19 cellular contexts compared by ENCODE assay signal in the genomic region with DNA sequence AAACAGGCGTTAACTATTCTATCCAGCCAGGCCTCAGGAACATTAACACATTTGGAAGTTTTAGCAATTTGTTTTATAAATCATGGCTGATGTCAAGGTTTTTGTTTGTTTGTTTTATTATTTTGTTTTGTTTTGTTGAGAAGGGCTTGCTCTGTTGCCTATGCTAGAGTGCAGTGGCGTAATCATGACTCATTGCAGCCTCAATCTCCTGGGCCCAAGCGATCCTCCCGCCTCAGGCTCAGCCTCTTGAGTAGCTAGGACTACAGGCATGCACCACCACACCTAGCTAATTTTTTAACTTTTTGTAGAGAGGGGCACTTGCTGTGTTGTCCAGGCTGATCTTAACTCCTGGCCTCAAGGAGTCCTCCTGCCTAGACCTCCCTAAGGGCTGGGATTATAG. TPM values are rescaled to one million over a fixed set of nuclear protein-coding genes. Genes with fewer than 3 reads are reported as not detected.
A peak's percentile ranks its signal among the peaks of the same experiment; 100 is the strongest.
DNase-seq lines count a peak whose midpoint lies in the region; ATAC-seq and TF ChIP-seq lines count a peak whose summit lies in the region.
"Had no signal": no experiment of that assay in that cellular context is flagged by ENCODE, and none has a peak within 500 bp of the region (broad histone marks: within the 10 kb centered on the region; RNA-seq: fewer than 3 reads in every experiment).

No MANE protein-coding gene starts in this region.

- H3K9me3 ChIP-seq in breast epithelium (no peaks in the 10 kb centered on the region), adipocyte (ENCODE audit: control insufficient read depth, low read length) (no peaks in the 10 kb centered on the region)
- H3K9me3 ChIP-seq: heart right ventricle, ovary, upper lobe of right lung had no signal

- CTCF ChIA-PET in MCF 10A (lab: Yijun Ruan, JAX) (no interaction called here), GM10248 (lab: Yijun Ruan, JAX) (interaction anchor here (1.0 kb wide), 1 partner anchor 11 kb away, joined by 3 read pairs; no protein-coding TSS in a partner anchor)

- H3K27ac Mint-ChIP-seq in MCF 10A (ENCODE audit: low read depth, unreplicated experiment), result no peak overlapping the region
- H3K27ac Mint-ChIP-seq: activated T-cell treated with anti-CD3 and anti-CD28 coated beads, Interleukin-2, amount 50 U/mL, for 72 hours; stimulated activated naive B cell treated with anti-CD40 and anti-IgM and Interleukin-4, amounts not matched to agents 10 μg/mL and 1 μg/mL and 100 μg/mL, for 72 hours had no signal

- no peak overlapping the region for H3K9ac ChIP-seq in adipocyte (ENCODE audit: low read length)

- no peak overlapping the region for H3K4me3 Mint-ChIP-seq in MCF 10A (ENCODE audit: unreplicated experiment)
- H3K4me3 Mint-ChIP-seq: activated T-cell treated with anti-CD3 and anti-CD28 coated beads, Interleukin-2, amount 50 U/mL, for 72 hours; stimulated activated naive B cell treated with anti-CD40 and anti-IgM and Interleukin-4, amounts not matched to agents 10 μg/mL and 1 μg/mL and 100 μg/mL, for 72 hours had no signal

- TF ChIP-seq CTCF in MCF 10A (IDR thresholded peaks at IDR 0.05; ENCODE audit: unreplicated experiment) (no peak), breast epithelium (IDR thresholded peaks at IDR 0.05) (no peak), foreskin keratinocyte (conservative IDR thresholded peaks at IDR 0.05) (no peak), GM10248 (IDR thresholded peaks at IDR 0.05; ENCODE audit: control extremely low read depth, extremely low read depth, low read depth, missing control alignments) (no peak)

- peak; percentile 79 for DNase-seq in MCF 10A (ENCODE audit: unreplicated experiment)
- DNase-seq in breast epithelium (ENCODE audit: low spot score in 2 of 2), result no peak
- DNase-seq in adipocyte (ENCODE audit: low read depth), result peak; percentile 12
- DNase-seq in foreskin keratinocyte, result peak; percentile 23 to 66
- no peak for DNase-seq in GM10248 (ENCODE audit: extremely low spot score)
- no peak for DNase-seq in NCI-H187 treated with DMSO at 0.1 percent for 48 hours (lab: John Stamatoyannopoulos, UW)
- no peak for DNase-seq in putamen (ENCODE audit: low spot score)
- DNase-seq in posterior vena cava (ENCODE audit: low spot score), result no peak
- DNase-seq: activated CD4-positive, alpha-beta T cell treated with anti-CD3 and anti-CD28 coated beads, Interleukin-2, amount 50 U/mL, for 1 hour; activated T-cell treated with anti-CD3 and anti-CD28 coated beads, Interleukin-2, amount 50 U/mL, for 72 hours; GF-D8; heart right ventricle; left cardiac atrium; NCI-H1417 treated with DMSO at 0.1 percent for 48 hours; NCI-H2227 treated with DMSO at 0.1 percent for 48 hours; ovary; small intestine; stimulated activated naive B cell treated with anti-CD40 and anti-IgM and Interleukin-4, amounts not matched to agents 10 μg/mL and 1 μg/mL and 100 μg/mL, for 72 hours; upper lobe of right lung had no signal

- no peaks in the 10 kb centered on the region for H3K27me3 Mint-ChIP-seq in MCF 10A (ENCODE audit: insufficient read depth, unreplicated experiment)
- H3K27me3 Mint-ChIP-seq: stimulated activated naive B cell treated with anti-CD40 and anti-IgM and Interleukin-4, amounts not matched to agents 10 μg/mL and 1 μg/mL and 100 μg/mL, for 72 hours had no signal

- H3K27me3 ChIP-seq in breast epithelium (no peaks in the 10 kb centered on the region), adipocyte (replicated peaks; ENCODE audit: control insufficient read depth, insufficient read depth, low read length) (no peaks in the 10 kb centered on the region), foreskin keratinocyte (no peaks in the 10 kb centered on the region)
- H3K27me3 ChIP-seq: heart right ventricle, ovary, upper lobe of right lung had no signal

- H3K27ac ChIP-seq in breast epithelium (no peak overlapping the region), foreskin keratinocyte (peak overlapping the region; percentile 27)
- H3K27ac ChIP-seq: heart right ventricle, ovary, upper lobe of right lung had no signal

- no peak for TF ChIP-seq POLR2A in breast epithelium (IDR thresholded peaks at IDR 0.05)

- H3K36me3 ChIP-seq in breast epithelium, result peaks cover 16% of the 10 kb centered on the region
- peaks cover 92% of the 10 kb centered on the region for H3K36me3 ChIP-seq in adipocyte (ENCODE audit: control insufficient read depth, insufficient read depth, low read length, severe bottlenecking)
- H3K36me3 ChIP-seq: ovary had no signal

- H3K9me3 Mint-ChIP-seq in MCF 10A (ENCODE audit: unreplicated experiment), result no peaks in the 10 kb centered on the region
- H3K9me3 Mint-ChIP-seq: activated T-cell treated with anti-CD3 and anti-CD28 coated beads, Interleukin-2, amount 50 U/mL, for 72 hours; stimulated activated naive B cell treated with anti-CD40 and anti-IgM and Interleukin-4, amounts not matched to agents 10 μg/mL and 1 μg/mL and 100 μg/mL, for 72 hours had no signal

- intact Hi-C loops in MCF 10A (cut with micrococcal nuclease), result no loop called here
- intact Hi-C loops in breast epithelium (cut with DNase I; ENCODE audit: low total_unique reads), result loop anchor here (2.0 kb wide), 1 partner anchor 93 kb away; no protein-coding TSS in a partner anchor
- intact Hi-C loops in posterior vena cava (cut with DNase I), result no loop called here

- H3K4me1 ChIP-seq in breast epithelium (no peaks in the 10 kb centered on the region), adipocyte (ENCODE audit: control insufficient read depth, insufficient read depth, low read length) (no peaks in the 10 kb centered on the region), foreskin keratinocyte (peaks cover 18% of the 10 kb centered on the region)
- H3K4me1 ChIP-seq: heart right ventricle, upper lobe of right lung had no signal

- peak; percentile 88 for ATAC-seq in foreskin keratinocyte
- ATAC-seq: activated T-cell treated with anti-CD3 and anti-CD28 coated beads, Interleukin-2, amount 50 U/mL, for 72 hours; heart right ventricle; left cardiac atrium; stimulated activated naive B cell treated with anti-CD40 and anti-IgM and Interleukin-4, amounts not matched to agents 10 μg/mL and 1 μg/mL and 100 μg/mL, for 72 hours; upper lobe of right lung had no signal

- peaks cover 93% of the 10 kb centered on the region for H3K36me3 Mint-ChIP-seq in MCF 10A (ENCODE audit: insufficient read depth, unreplicated experiment)

- POLR2A ChIA-PET in MCF 10A (lab: Yijun Ruan, JAX), result interaction anchor here (0.7 to 1.7 kb wide), 3 partner anchors 11 to 483 kb away, joined by 4 to 8 read pairs (median 5); no protein-coding TSS in a partner anchor
- POLR2A ChIA-PET in GM10248 (lab: Yijun Ruan, JAX), result no interaction called here

- H3K4me3 ChIP-seq in breast epithelium (no peak overlapping the region), adipocyte (ENCODE audit: low read length) (no peak overlapping the region)
- H3K4me3 ChIP-seq: heart right ventricle, ovary, upper lobe of right lung had no signal

- BruUV-seq in MCF 10A (replicated peaks; lab: Mats Ljungman, UMichigan), result no TSS peak

- H3K4me1 Mint-ChIP-seq in MCF 10A (ENCODE audit: insufficient read depth, unreplicated experiment), result no peaks in the 10 kb centered on the region
- H3K4me1 Mint-ChIP-seq: stimulated activated naive B cell treated with anti-CD40 and anti-IgM and Interleukin-4, amounts not matched to agents 10 μg/mL and 1 μg/mL and 100 μg/mL, for 72 hours had no signal

RNA-seq across cellular contexts. Expression of gene NUP58, which starts 28.3 kb away (rescaled TPM):
- total RNA-seq in MCF 10A (2022), result 106 and 116 TPM in 2 replicates
- 10 to 100 TPM; 35.0 to 81.5 (median 68.2) TPM for total RNA-seq in breast epithelium
- total RNA-seq in foreskin keratinocyte, result 54.7 and 57.0 TPM in 2 replicates
- 11.5 and 15.3 TPM in 2 replicates for polyA plus RNA-seq in foreskin keratinocyte
- 10 to 100 TPM; 35.1 to 35.9 TPM for total RNA-seq in posterior vena cava

RNA-seq across cellular contexts. Expression of gene ATP8A2, which starts 42.1 kb away (rescaled TPM):
- total RNA-seq in MCF 10A (2022) (0.26 and 0.34 TPM in 2 replicates), breast epithelium (1 to 10 TPM in 1 of 3 donors, under 1 TPM in 2; under 0.01 to 1.0 (median under 0.01) TPM), foreskin keratinocyte (0.42 and 0.51 TPM in 2 replicates), posterior vena cava (under 1 TPM; 0.24 to 0.60 TPM)
- 0.34 and 0.38 TPM in 2 replicates for polyA plus RNA-seq in foreskin keratinocyte

RNA-seq across cellular contexts. Expression of gene MTMR6, which starts 42.4 kb away (rescaled TPM):
- total RNA-seq in MCF 10A (2022), result 21.0 and 21.5 TPM in 2 replicates
- total RNA-seq in breast epithelium, result 10 to 100 TPM; 17.4 to 26.1 (median 20.6) TPM
- 25.4 and 25.8 TPM in 2 replicates for total RNA-seq in foreskin keratinocyte
- polyA plus RNA-seq in foreskin keratinocyte, result 6.3 and 8.2 TPM in 2 replicates
- total RNA-seq in posterior vena cava, result 10 to 100 TPM; 23.5 to 24.5 TPM

Comparison
In these comparisons a context has a peak if more than half of its experiments do, and no peak if none do; other contexts are left out.
1. DNase-seq: peak in MCF 10A (single experiment), adipocyte (single experiment) and foreskin keratinocyte (2 of 2); none in breast epithelium (0 of 2), GM10248 (single experiment), NCI-H187 treated with DMSO at 0.1 percent for 48 hours (single experiment), putamen (single experiment) and posterior vena cava (single experiment).